ENCODE assay signal across 12 cellular contexts in the genomic region with DNA sequence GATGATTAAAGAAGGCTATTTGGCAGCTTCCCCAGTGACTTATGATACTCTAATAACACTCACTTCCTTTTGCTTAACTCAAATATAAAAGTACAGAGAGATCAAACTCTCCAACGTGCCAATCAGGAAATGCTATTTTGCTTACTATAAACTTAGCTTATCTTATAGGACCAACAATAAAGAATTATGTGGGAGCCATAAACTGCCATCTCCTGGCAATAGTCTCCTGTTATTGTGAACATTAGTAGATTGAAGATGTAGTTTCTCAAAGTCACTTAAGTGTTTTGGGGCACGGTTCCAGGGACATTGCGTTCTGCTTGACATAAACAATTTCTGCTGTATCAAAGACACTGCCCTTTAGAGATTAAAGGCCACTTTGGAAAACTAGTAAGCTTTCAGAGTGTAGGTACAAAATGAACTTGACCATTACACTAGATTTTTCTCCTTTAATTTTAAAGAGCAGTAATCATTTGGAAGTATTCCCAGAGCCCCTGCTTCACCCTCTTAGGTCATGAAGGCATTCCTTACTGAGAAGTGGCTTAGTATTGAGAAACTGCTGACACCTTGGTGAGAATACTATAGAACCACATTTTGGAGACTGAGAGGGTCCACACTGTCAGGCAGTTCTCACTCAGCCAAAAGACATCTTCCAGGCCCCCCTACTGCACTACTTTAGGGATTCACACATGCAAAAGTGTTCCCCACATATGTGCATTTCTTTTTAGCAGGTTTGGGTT. TPM values are rescaled to one million over a fixed set of nuclear protein-coding genes. Genes with fewer than 3 reads are reported as not detected.
A peak's percentile ranks its signal among the peaks of the same experiment; 100 is the strongest.
DNase-seq lines count a peak whose midpoint lies in the region; TF ChIP-seq lines count a peak whose summit lies in the region.
"Had no signal": no experiment of that assay in that cellular context is flagged by ENCODE, and none has a peak within 500 bp of the region (broad histone marks: within the 10 kb centered on the region; RNA-seq: fewer than 3 reads in every experiment).

No MANE protein-coding gene starts in this region.

- intact Hi-C loops in mammary epithelial cell (cut with micrococcal nuclease) (no loop called here), left ventricle myocardium inferior (cut with micrococcal nuclease) (loop anchor here (5.0 kb wide), 1 partner anchor 51 kb away; the partner anchor contains the start of gene MAOA)

- TF ChIP-seq CTCF in mammary epithelial cell (conservative IDR thresholded peaks at IDR 0.05 in 1 of 2, IDR thresholded peaks at IDR 0.05 in 1 of 2; ENCODE audit: extremely low read depth in 1 of 2, insufficient read depth in 1 of 2, low read depth in 1 of 2, low read length in 2 of 2) (no peak), left ventricle myocardium inferior (IDR thresholded peaks at IDR 0.05; ENCODE audit: borderline replicate concordance) (no peak)

- no peaks in the 10 kb centered on the region for H3F3A ChIP-seq in GM23248 (ENCODE audit: insufficient read depth)

- no peaks in the 10 kb centered on the region for H4K20me1 ChIP-seq in GM23248 (ENCODE audit: insufficient read depth)
- no peaks in the 10 kb centered on the region for H4K20me1 ChIP-seq in mammary epithelial cell (ENCODE audit: insufficient read depth, low read length)

- H3K36me3 ChIP-seq in GM23248 (ENCODE audit: low read depth) (no peaks in the 10 kb centered on the region), mammary epithelial cell (ENCODE audit: insufficient read depth, low read length) (no peaks in the 10 kb centered on the region), left ventricle myocardium inferior (no peaks in the 10 kb centered on the region), rectal smooth muscle tissue (ENCODE audit: control insufficient read depth, insufficient read depth, low read length) (no peaks in the 10 kb centered on the region)

- dilution Hi-C loops in mammary epithelial cell (cut with HindIII; ENCODE audit: low sequenced_read_pairs) = no loop called here

- H3K27me3 ChIP-seq in GM23248 (replicated peaks; ENCODE audit: insufficient read depth) (no peaks in the 10 kb centered on the region), mammary epithelial cell (ENCODE audit: insufficient read depth, low read length) (peaks cover 3% of the 10 kb centered on the region), left ventricle myocardium inferior (ENCODE audit: low read depth) (no peaks in the 10 kb centered on the region), rectal smooth muscle tissue (ENCODE audit: control insufficient read depth, insufficient read depth, low read length) (no peaks in the 10 kb centered on the region)

- in situ Hi-C loops in GM23248 (cut with MboI) (no loop called here), mammary epithelial cell (cut with MboI; ENCODE audit: low sequenced_read_pairs in 2 of 2) (no loop called here)

- H3K9me3 ChIP-seq in GM23248 (ENCODE audit: low read depth) (no peaks in the 10 kb centered on the region), mammary epithelial cell (replicated peaks; ENCODE audit: insufficient read depth, low read length) (no peaks in the 10 kb centered on the region), left ventricle myocardium inferior (replicated peaks) (no peaks in the 10 kb centered on the region)

- H3K4me2 ChIP-seq in GM23248 (ENCODE audit: unreplicated experiment) (no peak overlapping the region), mammary epithelial cell (ENCODE audit: insufficient read depth, low read depth, low read length) (no peak overlapping the region)

- DNase-seq in GM23248 (peak; percentile 30), mammary epithelial cell (no peak), left ventricle myocardium inferior (peak; percentile 60), NCI-H2171 (lab: John Stamatoyannopoulos, UW) (no peak), GF-D8 (lab: John Stamatoyannopoulos, UW) (no peak), GM19238 (ENCODE audit: insufficient read length, low spot score) (no peak)
- DNase-seq in activated CD4-positive, alpha-beta T cell treated with anti-CD3 and anti-CD28 coated beads, Interleukin-2, amount 50 U/mL, for 4 hours = no peak
- DNase-seq: activated B cell treated with CpG ODN at 0.5 μM for 24 hours; activated T-cell treated with anti-CD3 and anti-CD28 coated beads, Interleukin-2, amount 50 U/mL, for 4 hours; central memory CD4-positive, alpha-beta T cell; NCI-H524 had no signal

- no peak overlapping the region for H3K9ac ChIP-seq in GM23248
- H3K9ac ChIP-seq in mammary epithelial cell (ENCODE audit: insufficient read depth, low read length) = no peak overlapping the region
- H3K9ac ChIP-seq in rectal smooth muscle tissue (ENCODE audit: low read length) = no peak overlapping the region

- H3K79me2 ChIP-seq in GM23248 (ENCODE audit: insufficient read depth) (no peaks in the 10 kb centered on the region), mammary epithelial cell (ENCODE audit: insufficient read depth, low read length) (no peaks in the 10 kb centered on the region)

- H3K4me3 ChIP-seq in GM23248 (no peak overlapping the region), mammary epithelial cell (replicated peaks in 1 of 3; ENCODE audit: insufficient read depth in 1 of 3, low read depth in 2 of 3, low read length in 3 of 3) (no peak overlapping the region), left ventricle myocardium inferior (no peak overlapping the region), rectal smooth muscle tissue (ENCODE audit: low read length) (no peak overlapping the region)

- BruUV-seq in mammary epithelial cell (replicated peaks; lab: Mats Ljungman, UMichigan) = no TSS peak

- 4 to 7% methylated on average over 3 of the region's 3 CpGs for WGBS in GM23248 (ENCODE audit: low coverage in 1 of 2, low lambda C conversion rate in 2 of 2, missing lambda C conversion rate in 2 of 2), 2 experiments
- 45% methylated on average over 3 of the region's 3 CpGs for WGBS in mammary epithelial cell (ENCODE audit: low coverage, missing lambda C conversion rate)

- CTCF ChIA-PET in mammary epithelial cell (lab: Charles Lee; ENCODE audit: low non-redundant PET) = no interaction called here

- no peaks in the 10 kb centered on the region for H3K9me2 ChIP-seq in GM23248 (ENCODE audit: insufficient read depth)

- no peak overlapping the region for H2AFZ ChIP-seq in GM23248
- H2AFZ ChIP-seq in mammary epithelial cell (ENCODE audit: low read depth, low read length) = no peak overlapping the region

- H3K4me1 ChIP-seq in GM23248 (ENCODE audit: insufficient read depth) (peaks cover 2% of the 10 kb centered on the region; the same call in 1 of the 2 replicates), mammary epithelial cell (ENCODE audit: insufficient read depth, low read length) (peaks cover 13% of the 10 kb centered on the region), left ventricle myocardium inferior (peaks cover 63% of the 10 kb centered on the region), rectal smooth muscle tissue (ENCODE audit: control insufficient read depth, insufficient read depth, low read length) (peaks cover 10% of the 10 kb centered on the region)

- H3K27ac ChIP-seq in GM23248 (no peak overlapping the region), mammary epithelial cell (ENCODE audit: insufficient read depth, low read depth, low read length) (peak overlapping the region; percentile 46), left ventricle myocardium inferior (replicated peaks) (peak overlapping the region; percentile 91), rectal smooth muscle tissue (ENCODE audit: low read depth, low read length) (peak overlapping the region; percentile 33)

RNA-seq across cellular contexts. Expression of gene MAOA, which starts 51.9 kb away (rescaled TPM):
- 0.76 TPM in 1 of 2 replicates, not detected in the other for total RNA-seq in GM23248 (2014; rRNA removed; shearing (Covaris generic))
- polyA plus RNA-seq in GM23248 (2016; fragmentation: Nextera tagmentation; extraction: Ambion mirVana) (0.09 TPM in 1 of 2 replicates, not detected in the other), mammary epithelial cell (26.0 TPM)
- total RNA-seq in mammary epithelial cell (10 to 100 TPM; 12.2 to 38.6 TPM), left ventricle myocardium inferior (113 TPM)
- 61.5 TPM for polyA minus RNA-seq in mammary epithelial cell

Comparison
In these comparisons a context has a peak if more than half of its experiments do, and no peak if none do; other contexts are left out.
1. DNase-seq: peak in GM23248 (single experiment) and left ventricle myocardium inferior (single experiment); none in mammary epithelial cell (single experiment), NCI-H2171 (single experiment), activated CD4-positive, alpha-beta T cell treated with anti-CD3 and anti-CD28 coated beads, Interleukin-2, amount 50 U/mL, for 4 hours (0 of 2), GF-D8 (single experiment) and GM19238 (single experiment).